Comparison of ENCODE assay signal across 11 cellular contexts in genomic region chr7:24896031-24896433, GRCh38.
DNase-seq lines count a peak whose midpoint lies in the region; ATAC-seq lines count a peak whose summit lies in the region.
"Had no signal": no experiment of that assay in that cellular context is flagged by ENCODE, and none has a peak within 500 bp of the region (broad histone marks: within the 10 kb centered on the region; RNA-seq: fewer than 3 reads in every experiment).

No MANE protein-coding gene starts in this region.

- peaks cover 22% of the 10 kb centered on the region for H3K4me1 ChIP-seq in CD8-positive, alpha-beta memory T cell (ENCODE audit: insufficient read depth, low read length)
- H3K4me1 ChIP-seq: right lobe of liver had no signal

- H3K4me3 Mint-ChIP-seq in CD8-positive, alpha-beta memory T cell = peak overlapping the region in 2 of 7 donors; percentile 2 to 24
- no peak overlapping the region for H3K4me3 Mint-ChIP-seq in activated CD8-positive, alpha-beta T cell treated with anti-CD3 and anti-CD28 coated beads, Interleukin-2, amount 10 ng/mL, durations not matched to agents 7 days and 5 days

- no peak overlapping the region for H3K27ac ChIP-seq in CD8-positive, alpha-beta memory T cell (ENCODE audit: low read depth, low read length)
- H3K27ac ChIP-seq: right lobe of liver had no signal

- POLR2A ChIA-PET in CD8-positive, alpha-beta memory T cell (lab: Charles Lee) = no interaction called here
- POLR2A ChIA-PET in activated CD8-positive, alpha-beta T cell treated with anti-CD3 and anti-CD28 coated beads, Interleukin-2, amount 10 ng/mL, durations not matched to agents 7 days and 5 days (lab: Charles Lee) = interaction anchor here (0.6 to 1.4 kb wide), 5 partner anchors 12 to 89 kb away, joined by 3 to 4 read pairs (median 3); no protein-coding TSS in a partner anchor

- H3K36me3 ChIP-seq in CD8-positive, alpha-beta memory T cell (ENCODE audit: insufficient read depth, low read length) = no peaks in the 10 kb centered on the region
- H3K36me3 ChIP-seq: right lobe of liver had no signal

- ATAC-seq in GM19324 (IDR thresholded peaks at IDR 0.05; ENCODE audit: low FRiP score, unreplicated experiment) (peak; percentile 35), HG03045 (IDR thresholded peaks at IDR 0.05; ENCODE audit: unreplicated experiment) (peak; percentile 52)
- peak; percentile 65 for ATAC-seq in activated CD8-positive, alpha-beta T cell treated with anti-CD3 and anti-CD28 coated beads, Interleukin-2, amount 10 ng/mL, durations not matched to agents 7 days and 5 days

- H3K27me3 ChIP-seq in CD8-positive, alpha-beta memory T cell (ENCODE audit: insufficient read depth, low read length, poor library complexity, severe bottlenecking) = no peaks in the 10 kb centered on the region
- H3K27me3 ChIP-seq: right lobe of liver had no signal

- no peak overlapping the region for H3K4me3 ChIP-seq in CD8-positive, alpha-beta memory T cell (ENCODE audit: low read length)
- H3K4me3 ChIP-seq: right lobe of liver had no signal

- H3K27ac Mint-ChIP-seq in CD8-positive, alpha-beta memory T cell = peak overlapping the region; percentile 3 to 64 (median 40)
- H3K27ac Mint-ChIP-seq in activated CD8-positive, alpha-beta T cell treated with anti-CD3 and anti-CD28 coated beads, Interleukin-2, amount 10 ng/mL, durations not matched to agents 7 days and 5 days = peak overlapping the region; percentile 52

- H3K9me3 ChIP-seq in CD8-positive, alpha-beta memory T cell (ENCODE audit: low read length) = no peaks in the 10 kb centered on the region
- H3K9me3 ChIP-seq: right lobe of liver had no signal

- H3K27me3 Mint-ChIP-seq in CD8-positive, alpha-beta memory T cell = no peaks in the 10 kb centered on the region
- no peaks in the 10 kb centered on the region for H3K27me3 Mint-ChIP-seq in activated CD8-positive, alpha-beta T cell treated with anti-CD3 and anti-CD28 coated beads, Interleukin-2, amount 10 ng/mL, durations not matched to agents 7 days and 5 days (ENCODE audit: low read depth)

- DNase-seq in CD8-positive, alpha-beta memory T cell = no peak
- DNase-seq in activated CD8-positive, alpha-beta T cell treated with anti-CD3 and anti-CD28 coated beads, Interleukin-2, amount 10 ng/mL, durations not matched to agents 7 days and 5 days = peak; percentile 65
- DNase-seq in NCI-H1105 (lab: John Stamatoyannopoulos, UW) (no peak), C1 segment of cervical spinal cord (lab: John Stamatoyannopoulos, UW) (no peak), COLO668 (lab: John Stamatoyannopoulos, UW; ENCODE audit: unreplicated experiment) (no peak)
- DNase-seq in stimulated activated CD4-positive, alpha-beta T cell treated with anti-CD3 and anti-CD28 coated beads, Interleukin-1b, Interleukin-23, amount 100 ng/mL, for 48 hours = no peak
- DNase-seq: activated T-cell treated with anti-CD3 and anti-CD28 coated beads for 4 hours, NCI-H2081, right lobe of liver had no signal

- H3K9me3 Mint-ChIP-seq in CD8-positive, alpha-beta memory T cell = no peaks in the 10 kb centered on the region
- H3K9me3 Mint-ChIP-seq in activated CD8-positive, alpha-beta T cell treated with anti-CD3 and anti-CD28 coated beads, Interleukin-2, amount 10 ng/mL, durations not matched to agents 7 days and 5 days (ENCODE audit: insufficient read depth) = no peaks in the 10 kb centered on the region

- peaks cover 0 to 16% (median 4%) of the 10 kb centered on the region in 3 donors for H3K36me3 Mint-ChIP-seq in CD8-positive, alpha-beta memory T cell
- peaks cover 20% of the 10 kb centered on the region for H3K36me3 Mint-ChIP-seq in activated CD8-positive, alpha-beta T cell treated with anti-CD3 and anti-CD28 coated beads, Interleukin-2, amount 10 ng/mL, durations not matched to agents 7 days and 5 days (ENCODE audit: low read depth)

- CTCF ChIA-PET in CD8-positive, alpha-beta memory T cell (lab: Charles Lee) = interaction anchor here (0.9 to 2.2 kb wide), 10 partner anchors 9 to 174 kb away, joined by 3 to 8 read pairs (median 4); partner anchors contain the start of gene OSBPL3
- CTCF ChIA-PET in activated CD8-positive, alpha-beta T cell treated with anti-CD3 and anti-CD28 coated beads, Interleukin-2, amount 10 ng/mL, durations not matched to agents 7 days and 5 days (lab: Charles Lee) = interaction anchor here (0.6 to 2.2 kb wide), 21 partner anchors 9 to 196 kb away, joined by 3 to 20 read pairs (median 5); partner anchors contain the start of gene OSBPL3

- H3K4me1 Mint-ChIP-seq in CD8-positive, alpha-beta memory T cell = peaks cover 48 to 73% (median 73%) of the 10 kb centered on the region in 3 donors
- peaks cover 68% of the 10 kb centered on the region for H3K4me1 Mint-ChIP-seq in activated CD8-positive, alpha-beta T cell treated with anti-CD3 and anti-CD28 coated beads, Interleukin-2, amount 10 ng/mL, durations not matched to agents 7 days and 5 days (ENCODE audit: low read depth)
